11 cellular contexts compared by ENCODE assay signal in genomic region chr16:66580605-66581209, GRCh38. TPM values are rescaled to one million over a fixed set of nuclear protein-coding genes. Genes with fewer than 3 reads are reported as not detected.
A peak's percentile ranks its signal among the peaks of the same experiment; 100 is the strongest.
DNase-seq lines count a peak whose midpoint lies in the region; ATAC-seq and TF ChIP-seq lines count a peak whose summit lies in the region.
"Had no signal": no experiment of that assay in that cellular context is flagged by ENCODE, and none has a peak within 500 bp of the region (broad histone marks: within the 10 kb centered on the region; RNA-seq: fewer than 3 reads in every experiment).

No MANE protein-coding gene starts in this region.

- no peak overlapping the region for H3K27ac ChIP-seq in GM23338 (ENCODE audit: low read depth)
- no peak overlapping the region for H3K27ac ChIP-seq in hepatocyte

- H3K4me1 Mint-ChIP-seq in GM23338: peaks cover 32% of the 10 kb centered on the region

- no peaks in the 10 kb centered on the region for H3K36me3 Mint-ChIP-seq in GM23338 (ENCODE audit: low read depth)

- H3F3A ChIP-seq in GM23338 (replicated peaks; ENCODE audit: low read depth): no peaks in the 10 kb centered on the region

- H3K9me3 ChIP-seq in hepatocyte (ENCODE audit: low read depth): no peaks in the 10 kb centered on the region

- H4K20me1 ChIP-seq in GM23338 (replicated peaks; ENCODE audit: insufficient read depth) (no peaks in the 10 kb centered on the region), hepatocyte (ENCODE audit: insufficient read depth, poor library complexity, severe bottlenecking) (no peaks in the 10 kb centered on the region)

- no peaks in the 10 kb centered on the region for H3K9me2 ChIP-seq in GM23338 (ENCODE audit: insufficient read depth)
- no peaks in the 10 kb centered on the region for H3K9me2 ChIP-seq in hepatocyte (replicated peaks; ENCODE audit: insufficient read depth)

- H3K4me1 ChIP-seq in GM23338 (ENCODE audit: insufficient read depth) (peaks cover 21% of the 10 kb centered on the region), hepatocyte (ENCODE audit: insufficient read depth) (no peaks in the 10 kb centered on the region)

- H3K9me3 Mint-ChIP-seq in GM23338: no peaks in the 10 kb centered on the region; the same call in 2 of the 3 replicates

- peak; percentile 16 for DNase-seq in A172 (ENCODE audit: low spot score)
- DNase-seq in GM23338 (ENCODE audit: low spot score): peak; percentile 65
- no peak for DNase-seq in hepatocyte (ENCODE audit: low spot score)
- DNase-seq in GM10248 (ENCODE audit: extremely low spot score): no peak
- no peak for DNase-seq in NCI-H187 (lab: John Stamatoyannopoulos, UW)
- DNase-seq in occipital lobe (lab: John Stamatoyannopoulos, UW): no peak
- DNase-seq: activated T-cell treated with anti-CD3 and anti-CD28 coated beads, Interleukin-2, amount 50 U/mL, for 1 hour; effector CD8-positive, alpha-beta T cell; NCI-H1417 had no signal

- no peak overlapping the region for H2AFZ ChIP-seq in GM23338
- no peak overlapping the region for H2AFZ ChIP-seq in hepatocyte

- peak; percentile 60 for ATAC-seq in GM23338
- no peak for ATAC-seq in GM18868 (IDR thresholded peaks at IDR 0.05; ENCODE audit: unreplicated experiment)

- no peak overlapping the region for H3K4me2 ChIP-seq in GM23338
- no peak overlapping the region for H3K4me2 ChIP-seq in hepatocyte

- POLR2A ChIA-PET in GM10248 (lab: Yijun Ruan, JAX): no interaction called here

- peaks cover 59% of the 10 kb centered on the region for H3K27me3 ChIP-seq in GM23338 (ENCODE audit: insufficient read depth)
- peaks cover 23% of the 10 kb centered on the region for H3K27me3 ChIP-seq in hepatocyte

- no peak overlapping the region for H3K27ac Mint-ChIP-seq in GM23338

- no peaks in the 10 kb centered on the region for H3K79me2 ChIP-seq in GM23338 (replicated peaks; ENCODE audit: insufficient read depth)
- H3K79me2 ChIP-seq in hepatocyte: no peaks in the 10 kb centered on the region

- H3K36me3 ChIP-seq in GM23338 (ENCODE audit: insufficient read depth) (no peaks in the 10 kb centered on the region), hepatocyte (replicated peaks; ENCODE audit: insufficient read depth, low read depth) (no peaks in the 10 kb centered on the region)

- 63% methylated on average over 4 of the region's 4 CpGs for WGBS in hepatocyte (ENCODE audit: low lambda C conversion rate, missing lambda C conversion rate)

- TF ChIP-seq CTCF in GM23338 (conservative IDR thresholded peaks at IDR 0.05; ENCODE audit: low read depth in 2 of 2): no peak
- 0 out of 2 replicates have a peak, but pooled peaks have one; percentile 11 for TF ChIP-seq CTCF in WI38 (IDR thresholded peaks at IDR 0.05; ENCODE audit: low read depth, low read length)
- TF ChIP-seq CTCF in hepatocyte (IDR thresholded peaks at IDR 0.05; ENCODE audit: poor library complexity): peak; percentile 15
- no peak for TF ChIP-seq CTCF in GM10248 (IDR thresholded peaks at IDR 0.05; ENCODE audit: control extremely low read depth, extremely low read depth, low read depth, missing control alignments)

- peaks cover 43% of the 10 kb centered on the region for H3K27me3 Mint-ChIP-seq in GM23338 (ENCODE audit: insufficient read depth, low read depth, poor library complexity)

- no peak overlapping the region for H3K4me3 ChIP-seq in GM23338
- H3K4me3 ChIP-seq in WI38 (ENCODE audit: low read depth, low read length): no peak overlapping the region
- no peak overlapping the region for H3K4me3 ChIP-seq in hepatocyte

- H3K4me3 Mint-ChIP-seq in GM23338: no peak overlapping the region

- CTCF ChIA-PET in GM10248 (lab: Yijun Ruan, JAX): interaction anchor here (1.0 to 3.4 kb wide), 6 partner anchors 8 to 70 kb away, joined by 4 to 16 read pairs (median 7); no protein-coding TSS in a partner anchor

TF ChIP-seq in GM23338, 12 proteins besides CTCF, POLR2A, EP300 and RAD21:
- TF ChIP-seq ZNF114 (CRISPR knock-in tag; IDR thresholded peaks at IDR 0.05) (no peak), STAT1 (IDR thresholded peaks at IDR 0.05; ENCODE audit: unreplicated experiment) (no peak), EZH2phosphoT487 (IDR thresholded peaks at IDR 0.05; ENCODE audit: unreplicated experiment) (no peak), CREB1 (CRISPR knock-in tag; IDR thresholded peaks at IDR 0.05; ENCODE audit: low read depth) (no peak), EZH2 (IDR thresholded peaks at IDR 0.05; ENCODE audit: low read depth, unreplicated experiment) (no peak)
- TF ChIP-seq, protein P1, sequence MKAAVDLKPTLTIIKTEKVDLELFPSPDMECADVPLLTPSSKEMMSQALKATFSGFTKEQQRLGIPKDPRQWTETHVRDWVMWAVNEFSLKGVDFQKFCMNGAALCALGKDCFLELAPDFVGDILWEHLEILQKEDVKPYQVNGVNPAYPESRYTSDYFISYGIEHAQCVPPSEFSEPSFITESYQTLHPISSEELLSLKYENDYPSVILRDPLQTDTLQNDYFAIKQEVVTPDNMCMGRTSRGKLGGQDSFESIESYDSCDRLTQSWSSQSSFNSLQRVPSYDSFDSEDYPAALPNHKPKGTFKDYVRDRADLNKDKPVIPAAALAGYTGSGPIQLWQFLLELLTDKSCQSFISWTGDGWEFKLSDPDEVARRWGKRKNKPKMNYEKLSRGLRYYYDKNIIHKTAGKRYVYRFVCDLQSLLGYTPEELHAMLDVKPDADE (IDR thresholded peaks at IDR 0.05): no peak

RNA-seq across cellular contexts. Expression of gene CMTM2, which starts 1.4 kb away (rescaled TPM):
- not detected in 2 replicates for total RNA-seq in A172 (2014; rRNA removed; shearing (Covaris generic))
- not detected in 2 replicates for total RNA-seq in GM23338 (2014; rRNA removed; shearing (Covaris generic))
- not detected in 2 replicates for polyA plus RNA-seq in GM23338 (2016; fragmentation: Nextera tagmentation; extraction: Ambion mirVana)
- total RNA-seq in hepatocyte: not detected in 2 replicates
- polyA plus RNA-seq in hepatocyte: 0.32 and 0.60 TPM in 2 replicates
- total RNA-seq in occipital lobe: not detected

RNA-seq across cellular contexts. Expression of gene CMTM1, which starts 14.5 kb away (rescaled TPM):
- total RNA-seq in A172 (2014; rRNA removed; shearing (Covaris generic)): 1.1 and 1.3 TPM in 2 replicates
- 1.4 TPM in 1 of 2 replicates, not detected in the other for total RNA-seq in GM23338 (2014; rRNA removed; shearing (Covaris generic))
- polyA plus RNA-seq in GM23338 (2016; fragmentation: Nextera tagmentation; extraction: Ambion mirVana): 1.8 and 1.9 TPM in 2 replicates
- total RNA-seq in hepatocyte: 1.4 TPM in 1 of 2 replicates, not detected in the other
- 1.8 and 2.9 TPM in 2 replicates for polyA plus RNA-seq in hepatocyte
- 2.7 TPM for total RNA-seq in occipital lobe

RNA-seq across cellular contexts. Expression of gene CMTM3, which starts 23.8 kb away (rescaled TPM):
- total RNA-seq in A172 (2014; rRNA removed; shearing (Covaris generic)): 48.2 and 53.7 TPM in 2 replicates
- total RNA-seq in GM23338 (2014; rRNA removed; shearing (Covaris generic)): 16.4 and 20.0 TPM in 2 replicates
- polyA plus RNA-seq in GM23338 (2016; fragmentation: Nextera tagmentation; extraction: Ambion mirVana) (16.6 and 17.5 TPM in 2 replicates), hepatocyte (55.1 and 75.1 TPM in 2 replicates)
- total RNA-seq in hepatocyte (28.3 and 32.5 TPM in 2 replicates), occipital lobe (8.7 TPM)

RNA-seq across cellular contexts. Expression of gene CKLF, which starts 28.3 kb away (rescaled TPM):
- 180 and 186 TPM in 2 replicates for total RNA-seq in A172 (2014; rRNA removed; shearing (Covaris generic))
- 15.7 and 25.5 TPM in 2 replicates for total RNA-seq in GM23338 (2014; rRNA removed; shearing (Covaris generic))
- polyA plus RNA-seq in GM23338 (2016; fragmentation: Nextera tagmentation; extraction: Ambion mirVana) (60.0 and 61.5 TPM in 2 replicates), hepatocyte (50.7 and 53.5 TPM in 2 replicates)
- total RNA-seq in hepatocyte (39.9 and 69.1 TPM in 2 replicates), occipital lobe (37.0 TPM)

RNA-seq across cellular contexts. Expression of gene TK2, which starts 30.8 kb away (rescaled TPM):
- total RNA-seq in A172 (2014; rRNA removed; shearing (Covaris generic)): 31.9 and 35.0 TPM in 2 replicates
- 4.2 and 5.4 TPM in 2 replicates for total RNA-seq in GM23338 (2014; rRNA removed; shearing (Covaris generic))
- 1.4 and 1.8 TPM in 2 replicates for polyA plus RNA-seq in GM23338 (2016; fragmentation: Nextera tagmentation; extraction: Ambion mirVana)
- 14.3 and 15.9 TPM in 2 replicates for total RNA-seq in hepatocyte
- polyA plus RNA-seq in hepatocyte: 10.1 and 12.5 TPM in 2 replicates
- 26.4 TPM for total RNA-seq in occipital lobe

Comparison
In these comparisons a context has a peak if more than half of its experiments do, and no peak if none do; other contexts are left out.
1. DNase-seq: peak in A172 (single experiment) and GM23338 (single experiment); none in hepatocyte (single experiment), GM10248 (single experiment), NCI-H187 (0 of 2) and occipital lobe (single experiment).
2. CTCF ChIP-seq: peak in WI38 (single experiment) and hepatocyte (single experiment); none in GM23338 (0 of 2) and GM10248 (single experiment).